Comparison of ENCODE assay signal across 9 cellular contexts in genomic region chr16:2471653-2472487, GRCh38. TPM values are rescaled to one million over a fixed set of nuclear protein-coding genes. Genes with fewer than 3 reads are reported as not detected.
DNase-seq lines count a peak whose midpoint lies in the region; ATAC-seq, FAIRE-seq and TF ChIP-seq lines count a peak whose summit lies in the region.
"Had no signal": no experiment of that assay in that cellular context is flagged by ENCODE, and none has a peak within 500 bp of the region (broad histone marks: within the 10 kb centered on the region; RNA-seq: fewer than 3 reads in every experiment).

No MANE protein-coding gene starts in this region.

- peak overlapping the region; percentile 37 for H3K4me2 ChIP-seq in keratinocyte (ENCODE audit: control insufficient read depth, extremely low read depth, insufficient read depth, low read depth, low read length)

- no peak overlapping the region for H3K4me3 Mint-ChIP-seq in MCF 10A (ENCODE audit: unreplicated experiment)
- H3K4me3 Mint-ChIP-seq: CD4-positive, alpha-beta T cell had no signal

- H3K79me2 ChIP-seq in keratinocyte (ENCODE audit: control insufficient read depth, insufficient read depth, low read length): no peaks in the 10 kb centered on the region

- no peaks in the 10 kb centered on the region for H3K27me3 ChIP-seq in breast epithelium
- H3K27me3 ChIP-seq in keratinocyte (ENCODE audit: control insufficient read depth, extremely low read depth, insufficient read depth, low read length): peaks cover 28% of the 10 kb centered on the region
- no peaks in the 10 kb centered on the region for H3K27me3 ChIP-seq in thoracic aorta (replicated peaks; ENCODE audit: insufficient read depth)

- H3K9me1 ChIP-seq in keratinocyte (ENCODE audit: control insufficient read depth, extremely low read depth, insufficient read depth, low read length): no peaks in the 10 kb centered on the region

- POLR2A ChIA-PET in MCF 10A (lab: Yijun Ruan, JAX): interaction anchor here (0.6 kb wide), 2 partner anchors 317 to 321 kb away, joined by 3 read pairs; no protein-coding TSS in a partner anchor

- DNase-seq in breast epithelium (ENCODE audit: low spot score in 2 of 2) (no peak), MCF 10A (ENCODE audit: unreplicated experiment) (no peak), keratinocyte (ENCODE audit: low read depth, low spot score) (no peak), thoracic aorta (ENCODE audit: low spot score) (no peak), NCI-H1694 (lab: John Stamatoyannopoulos, UW) (no peak)
- no peak for DNase-seq in activated CD4-positive, alpha-beta T cell treated with anti-CD3 and anti-CD28 coated beads for 48 hours
- DNase-seq: CD4-positive, alpha-beta T cell had no signal

- no TSS peak for BruUV-seq in MCF 10A (replicated peaks; lab: Mats Ljungman, UMichigan)

- no peak for TF ChIP-seq POLR2A in breast epithelium (IDR thresholded peaks at IDR 0.05)

- no peaks in the 10 kb centered on the region for H3K9me3 Mint-ChIP-seq in MCF 10A (ENCODE audit: unreplicated experiment)
- H3K9me3 Mint-ChIP-seq: CD4-positive, alpha-beta T cell had no signal

- TF ChIP-seq CTCF in breast epithelium (IDR thresholded peaks at IDR 0.05) (no peak), MCF 10A (IDR thresholded peaks at IDR 0.05; ENCODE audit: unreplicated experiment) (no peak), WI38 (IDR thresholded peaks at IDR 0.05; ENCODE audit: low read depth, low read length) (no peak), keratinocyte (optimal IDR thresholded peaks at IDR 0.05 in 1 of 3, IDR thresholded peaks at IDR 0.05 in 1 of 3, conservative IDR thresholded peaks at IDR 0.05 in 1 of 3; ENCODE audit: extremely low read depth in 1 of 3, insufficient read depth in 2 of 3, low read length in 3 of 3) (no peak), thoracic aorta (IDR thresholded peaks at IDR 0.05) (no peak)

- CTCF ChIA-PET in MCF 10A (lab: Yijun Ruan, JAX): interaction anchor here (0.7 kb wide), 1 partner anchor 83 kb away, joined by 3 read pairs; no protein-coding TSS in a partner anchor

- peak overlapping the region; percentile 7 to 64 (median 41) for H3K4me3 ChIP-seq in breast epithelium
- H3K4me3 ChIP-seq in WI38 (ENCODE audit: low read depth, low read length): 0 out of 2 replicates have a peak overlapping the region, but pooled peaks have one; percentile 17
- H3K4me3 ChIP-seq in keratinocyte (ENCODE audit: control insufficient read depth in 2 of 3, extremely low read depth in 1 of 3, insufficient read depth in 2 of 3, low read depth in 1 of 3, low read length in 3 of 3): no peak overlapping the region
- peak overlapping the region; percentile 47 for H3K4me3 ChIP-seq in thoracic aorta

- H3K27ac ChIP-seq in breast epithelium: peak overlapping the region in 1 of 2 donors; percentile 49
- H3K27ac ChIP-seq in keratinocyte (ENCODE audit: control insufficient read depth, insufficient read depth, low read length): no peak overlapping the region
- no peak overlapping the region for H3K27ac ChIP-seq in thoracic aorta

- H4K20me1 ChIP-seq in keratinocyte (ENCODE audit: control insufficient read depth, extremely low read depth, insufficient read depth, low read length): peaks cover 7% of the 10 kb centered on the region

- intact Hi-C loops in breast epithelium (cut with DNase I; ENCODE audit: low total_unique reads): no loop called here
- intact Hi-C loops in MCF 10A (cut with micrococcal nuclease): no loop called here

- H3K36me3 Mint-ChIP-seq in MCF 10A (ENCODE audit: insufficient read depth, unreplicated experiment): no peaks in the 10 kb centered on the region

- ATAC-seq in thoracic aorta (ENCODE audit: insufficient number of reproducible peaks, low FRiP score, low read depth): no peak
- no peak for ATAC-seq in HG03280 (IDR thresholded peaks at IDR 0.05; ENCODE audit: unreplicated experiment)

- no peak overlapping the region for H3K27ac Mint-ChIP-seq in MCF 10A (ENCODE audit: low read depth, unreplicated experiment)
- H3K27ac Mint-ChIP-seq: CD4-positive, alpha-beta T cell had no signal

- H2AFZ ChIP-seq in keratinocyte (ENCODE audit: control insufficient read depth, low read length): no peak overlapping the region

- peaks cover 4% of the 10 kb centered on the region for H3K4me1 Mint-ChIP-seq in MCF 10A (ENCODE audit: insufficient read depth, unreplicated experiment)

- no peaks in the 10 kb centered on the region for H3K27me3 Mint-ChIP-seq in MCF 10A (ENCODE audit: insufficient read depth, unreplicated experiment)

- H3K9ac ChIP-seq in keratinocyte (ENCODE audit: control insufficient read depth, extremely low read depth, insufficient read depth, low read length): no peak overlapping the region

- H3K9me3 ChIP-seq in breast epithelium (no peaks in the 10 kb centered on the region), keratinocyte (ENCODE audit: control insufficient read depth, low read depth, low read length) (no peaks in the 10 kb centered on the region), thoracic aorta (no peaks in the 10 kb centered on the region)

- H3K36me3 ChIP-seq in breast epithelium: no peaks in the 10 kb centered on the region
- no peaks in the 10 kb centered on the region for H3K36me3 ChIP-seq in keratinocyte (ENCODE audit: control insufficient read depth in 2 of 2, extremely low read depth in 1 of 2, insufficient read depth in 2 of 2, low read length in 2 of 2)
- H3K36me3 ChIP-seq in thoracic aorta: no peaks in the 10 kb centered on the region

- dilution Hi-C loops in keratinocyte (cut with MboI; ENCODE audit: extremely low pct_ligation_motif_present, low sequenced_read_pairs): no loop called here

- no peak for FAIRE-seq in keratinocyte (lab: Jason Lieb, UNC)

- H3K4me1 ChIP-seq in breast epithelium (peaks cover 18 to 30% of the 10 kb centered on the region in 2 donors), keratinocyte (ENCODE audit: control insufficient read depth, extremely low read depth, insufficient read depth, low read length) (peaks cover 17% of the 10 kb centered on the region), thoracic aorta (ENCODE audit: control insufficient read depth in 1 of 2, low read depth in 2 of 2) (peaks cover 34 to 50% of the 10 kb centered on the region in 2 donors)

RNA-seq across cellular contexts. Expression of gene NTN3, which starts 0.8 kb away (rescaled TPM):
- total RNA-seq in breast epithelium (not detected), MCF 10A (2022) (not detected in 2 replicates), thoracic aorta (under 1 TPM in 1 of 2 donors, not detected in 1; 0.28 TPM)
- not detected in 3 replicates for polyA plus RNA-seq in keratinocyte
- polyA plus RNA-seq in keratinocyte (2011; ENCODE audit: low read depth): not detected
- 0.03 TPM in 1 of 2 replicates, not detected in the other for polyA plus RNA-seq in keratinocyte (2011; cell fraction: cytosol; rRNA removed)
- not detected in 2 replicates for polyA plus RNA-seq in keratinocyte (2011; cell fraction: nucleus; rRNA removed)
- not detected in 2 replicates for polyA plus RNA-seq in keratinocyte (2012; ENCODE audit: low replicate concordance)
- not detected in 3 replicates for polyA minus RNA-seq in keratinocyte
- not detected for polyA minus RNA-seq in keratinocyte (2011; cell fraction: cytosol; rRNA and poly(A)+ RNA removed)
- not detected in 2 replicates for polyA minus RNA-seq in keratinocyte (2011; cell fraction: nucleus; rRNA and poly(A)+ RNA removed)
- total RNA-seq: CD4-positive, alpha-beta T cell had no signal

RNA-seq across cellular contexts. Expression of gene TBC1D24, which starts 3.1 kb away (rescaled TPM):
- total RNA-seq in breast epithelium: 10 to 100 TPM in 2 of 3 donors, 1 to 10 TPM in 1; 8.8 to 22.0 (median 16.7) TPM
- 7.6 and 8.1 TPM in 2 replicates for total RNA-seq in MCF 10A (2022)
- 2.4 to 3.6 TPM (median 3.0 TPM) in 3 replicates for polyA plus RNA-seq in keratinocyte
- 0.49 TPM for polyA plus RNA-seq in keratinocyte (2011; ENCODE audit: low read depth)
- polyA plus RNA-seq in keratinocyte (2011; cell fraction: cytosol; rRNA removed): 2.9 and 3.1 TPM in 2 replicates
- polyA plus RNA-seq in keratinocyte (2011; cell fraction: nucleus; rRNA removed): 8.8 and 10.1 TPM in 2 replicates
- polyA plus RNA-seq in keratinocyte (2012; ENCODE audit: low replicate concordance): 1.6 and 4.4 TPM in 2 replicates
- polyA minus RNA-seq in keratinocyte: 6.2 to 9.5 TPM (median 7.9 TPM) in 3 replicates
- 9.8 TPM for polyA minus RNA-seq in keratinocyte (2011; cell fraction: cytosol; rRNA and poly(A)+ RNA removed)
- 10.2 and 11.2 TPM in 2 replicates for polyA minus RNA-seq in keratinocyte (2011; cell fraction: nucleus; rRNA and poly(A)+ RNA removed)
- 10 to 100 TPM; 14.5 to 15.0 TPM for total RNA-seq in thoracic aorta

RNA-seq across cellular contexts. Expression of gene TEDC2, which starts 12.0 kb away (rescaled TPM):
- 1 to 10 TPM in 1 of 3 donors, under 1 TPM in 1, not detected in 1; 0.98 to 1.0 TPM for total RNA-seq in breast epithelium
- 3.5 and 6.9 TPM in 2 replicates for total RNA-seq in MCF 10A (2022)
- polyA plus RNA-seq in keratinocyte: 2.4 to 2.8 TPM (median 2.7 TPM) in 3 replicates
- not detected for polyA plus RNA-seq in keratinocyte (2011; ENCODE audit: low read depth)
- 0.92 and 1.9 TPM in 2 replicates for polyA plus RNA-seq in keratinocyte (2011; cell fraction: cytosol; rRNA removed)
- 3.4 and 3.7 TPM in 2 replicates for polyA plus RNA-seq in keratinocyte (2011; cell fraction: nucleus; rRNA removed)
- 0.56 and 4.8 TPM in 2 replicates for polyA plus RNA-seq in keratinocyte (2012; ENCODE audit: low replicate concordance)
- 1.8 to 7.6 TPM (median 2.3 TPM) in 3 replicates for polyA minus RNA-seq in keratinocyte
- 3.3 TPM for polyA minus RNA-seq in keratinocyte (2011; cell fraction: cytosol; rRNA and poly(A)+ RNA removed)
- polyA minus RNA-seq in keratinocyte (2011; cell fraction: nucleus; rRNA and poly(A)+ RNA removed): 1.4 and 3.8 TPM in 2 replicates
- under 1 TPM in 1 of 2 donors, not detected in 1; 0.27 TPM for total RNA-seq in thoracic aorta

RNA-seq across cellular contexts. Expression of gene ATP6V0C, which starts 41.9 kb away (rescaled TPM):
- 10 to 100 TPM; 27.5 to 70.2 (median 45.4) TPM for total RNA-seq in breast epithelium
- total RNA-seq in MCF 10A (2022): 173 and 198 TPM in 2 replicates
- polyA plus RNA-seq in keratinocyte: 10.6 to 109 TPM (median 11.4 TPM) in 3 replicates
- polyA plus RNA-seq in keratinocyte (2011; ENCODE audit: low read depth): 169 TPM
- polyA plus RNA-seq in keratinocyte (2011; cell fraction: cytosol; rRNA removed): 40.0 and 100 TPM in 2 replicates
- polyA plus RNA-seq in keratinocyte (2011; cell fraction: nucleus; rRNA removed): 79.4 and 81.9 TPM in 2 replicates
- 218 and 435 TPM in 2 replicates for polyA plus RNA-seq in keratinocyte (2012; ENCODE audit: low replicate concordance)
- polyA minus RNA-seq in keratinocyte: 17.6 to 114 TPM (median 20.6 TPM) in 3 replicates
- polyA minus RNA-seq in keratinocyte (2011; cell fraction: cytosol; rRNA and poly(A)+ RNA removed): 241 TPM
- 36.1 and 43.0 TPM in 2 replicates for polyA minus RNA-seq in keratinocyte (2011; cell fraction: nucleus; rRNA and poly(A)+ RNA removed)
- 10 to 100 TPM; 42.5 to 51.3 TPM for total RNA-seq in thoracic aorta

RNA-seq across cellular contexts. Expression of gene CCNF, which starts 42.6 kb away (rescaled TPM):
- total RNA-seq in breast epithelium (1 to 10 TPM; 1.6 to 2.9 (median 2.7) TPM), MCF 10A (2022) (7.5 and 11.9 TPM in 2 replicates), thoracic aorta (1 to 10 TPM in 1 of 2 donors, under 1 TPM in 1; 0.68 to 1.5 TPM)
- 1.3 to 8.3 TPM (median 3.5 TPM) in 3 replicates for polyA plus RNA-seq in keratinocyte
- 0.45 TPM for polyA plus RNA-seq in keratinocyte (2011; ENCODE audit: low read depth)
- 1.7 and 2.2 TPM in 2 replicates for polyA plus RNA-seq in keratinocyte (2011; cell fraction: cytosol; rRNA removed)
- polyA plus RNA-seq in keratinocyte (2011; cell fraction: nucleus; rRNA removed): 3.4 and 3.8 TPM in 2 replicates
- 1.5 and 8.4 TPM in 2 replicates for polyA plus RNA-seq in keratinocyte (2012; ENCODE audit: low replicate concordance)
- polyA minus RNA-seq in keratinocyte: 5.1 to 27.4 TPM (median 15.6 TPM) in 3 replicates
- polyA minus RNA-seq in keratinocyte (2011; cell fraction: cytosol; rRNA and poly(A)+ RNA removed): 11.7 TPM
- 5.3 and 5.7 TPM in 2 replicates for polyA minus RNA-seq in keratinocyte (2011; cell fraction: nucleus; rRNA and poly(A)+ RNA removed)

Comparison
In these comparisons a context has a peak if more than half of its experiments do, and no peak if none do; other contexts are left out.
1. H3K4me3 ChIP-seq: peak in breast epithelium (3 of 3), WI38 (single experiment) and thoracic aorta (single experiment); none in keratinocyte (0 of 3).